ENCODE assay signal across 17 cellular contexts in genomic region chr1:89727517-89728312, GRCh38.
DNase-seq lines count a peak whose midpoint lies in the region; ATAC-seq, FAIRE-seq and TF ChIP-seq lines count a peak whose summit lies in the region.
"Had no signal": no experiment of that assay in that cellular context is flagged by ENCODE, and none has a peak within 500 bp of the region (broad histone marks: within the 10 kb centered on the region; RNA-seq: fewer than 3 reads in every experiment).

No MANE protein-coding gene starts in this region.

- WGBS in upper lobe of left lung, 2 donors, result 73 to 80% methylated on average over 12 of the region's 12 CpGs

- no peak overlapping the region for H3K4me3 Mint-ChIP-seq in T-cell
- H3K4me3 Mint-ChIP-seq: brain had no signal

- peak overlapping the region; percentile 48 to 83 for H3K27ac Mint-ChIP-seq in T-cell
- H3K27ac Mint-ChIP-seq: brain had no signal

- H3K27me3 ChIP-seq in right atrium auricular region, result no peaks in the 10 kb centered on the region
- H3K27me3 ChIP-seq in endothelial cell of umbilical vein (ENCODE audit: control insufficient read depth in 2 of 2, insufficient read depth in 2 of 2, low read length in 2 of 2), result no peaks in the 10 kb centered on the region
- no peaks in the 10 kb centered on the region for H3K27me3 ChIP-seq in upper lobe of left lung
- no peaks in the 10 kb centered on the region for H3K27me3 ChIP-seq in WERI-Rb-1 (ENCODE audit: insufficient read depth, low read depth, severe bottlenecking)

- peaks cover 0 to 14% (median 0%) of the 10 kb centered on the region in 3 donors for H3K9me3 Mint-ChIP-seq in T-cell

- ATAC-seq in left ventricle myocardium superior, result no peak
- ATAC-seq in T-cell (replicated peaks in 1 of 4), result no peak
- ATAC-seq in upper lobe of left lung (ENCODE audit: low FRiP score in 2 of 2), result no peak
- ATAC-seq in GM19328 (IDR thresholded peaks at IDR 0.05; ENCODE audit: unreplicated experiment), result no peak
- ATAC-seq: Panc1, sciatic nerve, SK-N-SH treated with all-trans-retinoic acid at 6 μM for 48 hours had no signal

- H3K79me2 ChIP-seq in endothelial cell of umbilical vein (ENCODE audit: control insufficient read depth, insufficient read depth, low read length), result no peaks in the 10 kb centered on the region

- peaks cover 54 to 68% (median 63%) of the 10 kb centered on the region in 3 donors for H3K4me1 Mint-ChIP-seq in T-cell
- H3K4me1 Mint-ChIP-seq: brain had no signal

- H3K4me2 ChIP-seq in endothelial cell of umbilical vein (ENCODE audit: insufficient read depth, low read length), result no peak overlapping the region

- H3K36me3 ChIP-seq in right atrium auricular region, result no peaks in the 10 kb centered on the region
- H3K36me3 ChIP-seq in endothelial cell of umbilical vein (ENCODE audit: control insufficient read depth in 2 of 2, extremely low read depth in 1 of 2, insufficient read depth in 2 of 2, low read length in 2 of 2), result no peaks in the 10 kb centered on the region
- no peaks in the 10 kb centered on the region for H3K36me3 ChIP-seq in upper lobe of left lung
- H3K36me3 ChIP-seq in WERI-Rb-1, result no peaks in the 10 kb centered on the region

- CTCF ChIA-PET in T-cell (lab: Charles Lee) (interaction anchor here (1.1 to 1.2 kb wide), 2 partner anchors 31 to 35 kb away, joined by 3 to 4 read pairs; no protein-coding TSS in a partner anchor), endothelial cell of umbilical vein (lab: Charles Lee) (interaction anchor here (0.8 to 2.6 kb wide), 5 partner anchors 8 to 95 kb away, joined by 3 to 11 read pairs (median 3); partner anchors contain the start of gene LRRC8C)

- no peak for FAIRE-seq in endothelial cell of umbilical vein (lab: Jason Lieb, UNC)
- FAIRE-seq: islet of Langerhans had no signal

- TF ChIP-seq POLR2A in endothelial cell of umbilical vein (IDR thresholded peaks at IDR 0.05; ENCODE audit: low read depth, low read length) (no peak), upper lobe of left lung (IDR thresholded peaks at IDR 0.05) (no peak)

- peak overlapping the region; percentile 5 to 11 for H3K27ac ChIP-seq in right atrium auricular region
- no peak overlapping the region for H3K27ac ChIP-seq in endothelial cell of umbilical vein (ENCODE audit: insufficient read depth, low read depth, low read length)
- H3K27ac ChIP-seq in upper lobe of left lung, result peak overlapping the region in 3 of 4 donors; percentile 22 to 62 (median 39)
- no peak overlapping the region for H3K27ac ChIP-seq in WERI-Rb-1

- no peak for TF ChIP-seq CTCF in right atrium auricular region (IDR thresholded peaks at IDR 0.05)
- TF ChIP-seq CTCF in endothelial cell of umbilical vein (IDR thresholded peaks at IDR 0.05; ENCODE audit: extremely low read depth in 1 of 2, insufficient read depth in 1 of 2, low read depth in 1 of 2, low read length in 2 of 2), result no peak
- TF ChIP-seq CTCF in upper lobe of left lung (IDR thresholded peaks at IDR 0.05), result no peak
- no peak for TF ChIP-seq CTCF in WERI-Rb-1 (IDR thresholded peaks at IDR 0.05; ENCODE audit: low read depth, low read length)

- POLR2A ChIA-PET in T-cell (lab: Charles Lee), result no interaction called here
- POLR2A ChIA-PET in endothelial cell of umbilical vein (lab: Charles Lee), result no interaction called here

- no peaks in the 10 kb centered on the region for H3K27me3 Mint-ChIP-seq in T-cell

- no peak overlapping the region for H3K9ac ChIP-seq in endothelial cell of umbilical vein (replicated peaks; ENCODE audit: extremely low read depth, insufficient read depth, low read length)

- H3K36me3 Mint-ChIP-seq in T-cell, result peaks cover 19% of the 10 kb centered on the region
- H3K36me3 Mint-ChIP-seq: brain had no signal

- no peaks in the 10 kb centered on the region for H4K20me1 ChIP-seq in endothelial cell of umbilical vein (replicated peaks; ENCODE audit: control insufficient read depth, extremely low read depth, insufficient read depth, low read length)

- no TSS peak for BruUV-seq in endothelial cell of umbilical vein (replicated peaks; lab: Mats Ljungman, UMichigan)

- H3K4me1 ChIP-seq in right atrium auricular region (peaks cover 0 to 28% of the 10 kb centered on the region in 2 donors), endothelial cell of umbilical vein (ENCODE audit: control insufficient read depth, extremely low read depth, insufficient read depth, low read length) (peaks cover 40% of the 10 kb centered on the region), upper lobe of left lung (peaks cover 17 to 26% (median 23%) of the 10 kb centered on the region in 4 donors)

- H3K9me1 ChIP-seq in endothelial cell of umbilical vein (replicated peaks; ENCODE audit: control insufficient read depth, extremely low read depth, insufficient read depth, low read length), result no peaks in the 10 kb centered on the region

- H3K4me3 ChIP-seq in right atrium auricular region (no peak overlapping the region), endothelial cell of umbilical vein (replicated peaks in 1 of 3; ENCODE audit: insufficient read depth in 1 of 3, low read depth in 1 of 3, low read length in 3 of 3) (no peak overlapping the region), upper lobe of left lung (no peak overlapping the region), WERI-Rb-1 (ENCODE audit: low read depth, low read length) (no peak overlapping the region)

- TF ChIP-seq EP300 in upper lobe of left lung (IDR thresholded peaks at IDR 0.05), result no peak

- no peaks in the 10 kb centered on the region for H3K9me3 ChIP-seq in right atrium auricular region
- no peaks in the 10 kb centered on the region for H3K9me3 ChIP-seq in endothelial cell of umbilical vein (replicated peaks; ENCODE audit: control insufficient read depth, insufficient read depth, low read length)
- no peaks in the 10 kb centered on the region for H3K9me3 ChIP-seq in upper lobe of left lung
- H3K9me3 ChIP-seq in WERI-Rb-1 (ENCODE audit: severe bottlenecking), result no peaks in the 10 kb centered on the region

- intact Hi-C loops in left ventricle myocardium superior (cut with micrococcal nuclease) (no loop called here), endothelial cell of umbilical vein (cut with micrococcal nuclease) (no loop called here)

- dilution Hi-C loops in endothelial cell of umbilical vein (cut with MboI; ENCODE audit: extremely low pct_ligation_motif_present, low sequenced_read_pairs), result no loop called here

- H2AFZ ChIP-seq in endothelial cell of umbilical vein (ENCODE audit: low read depth, low read length), result no peak overlapping the region

- DNase-seq in right atrium auricular region (ENCODE audit: low spot score) (no peak), left ventricle myocardium superior (no peak), T-cell (no peak), endothelial cell of umbilical vein (ENCODE audit: low read depth, low spot score) (peak; percentile 73), upper lobe of left lung (no peak), WERI-Rb-1 (no peak), AG08395 (ENCODE audit: low spot score) (no peak)
- DNase-seq: activated naive CD4-positive, alpha-beta T cell; erythroblast; head of caudate nucleus; NCI-H146 had no signal

TF ChIP-seq in endothelial cell of umbilical vein, 7 proteins besides CTCF, POLR2A, EP300 and RAD21:
- no peak for TF ChIP-seq MYC (IDR thresholded peaks at IDR 0.05; ENCODE audit: low read depth, low read length)
- no peak for TF ChIP-seq FOS (IDR thresholded peaks at IDR 0.05; ENCODE audit: borderline replicate concordance, insufficient read depth, low read length)
- no peak for TF ChIP-seq GATA2 (IDR thresholded peaks at IDR 0.05; ENCODE audit: insufficient read depth, insufficient read length, low read depth, low read length)
- no peak for TF ChIP-seq JUN (IDR thresholded peaks at IDR 0.05; ENCODE audit: borderline replicate concordance, insufficient read depth, insufficient read length, low read depth)
- TF ChIP-seq POLR2AphosphoS5 (IDR thresholded peaks at IDR 0.05; ENCODE audit: insufficient read depth, low read depth, low read length), result no peak
- no peak for TF ChIP-seq MAX (IDR thresholded peaks at IDR 0.05; ENCODE audit: insufficient read depth, insufficient read length)
- TF ChIP-seq EZH2 (IDR thresholded peaks at IDR 0.05; ENCODE audit: borderline replicate concordance, low read depth, low read length, severe bottlenecking), result no peak

Comparison
In these comparisons a context has a peak if more than half of its experiments do, and no peak if none do; other contexts are left out.
1. H3K27ac ChIP-seq: peak in right atrium auricular region (2 of 2) and upper lobe of left lung (3 of 4); none in endothelial cell of umbilical vein (single experiment) and WERI-Rb-1 (single experiment).